Comparison of ENCODE assay signal across 27 cellular contexts in genomic region chr1:6690186-6690585, GRCh38.
"Had no signal": no experiment of that assay in that cellular context is flagged by ENCODE, and none has a peak within 500 bp of the region (broad histone marks: within the 10 kb centered on the region; RNA-seq: fewer than 3 reads in every experiment).

No MANE protein-coding gene starts in this region.

- FAIRE-seq: astrocyte, K562, TTC549 had no signal

- H2AFZ ChIP-seq: PC-9 had no signal

- H3K27ac ChIP-seq: body of pancreas, breast epithelium, PC-9, SJCRH30, SK-N-MC had no signal

- H3K36me3 ChIP-seq: breast epithelium had no signal

- DNase-seq: activated CD4-positive, alpha-beta T cell treated with anti-CD3 and anti-CD28 coated beads, Interleukin-2, amount 10 ng/mL, durations not matched to agents 24 days and 14 days; activated CD4-positive, alpha-beta T cell treated with anti-CD3 and anti-CD28 coated beads, Interleukin-2, amount 50 U/mL, for 4 hours; activated CD8-positive, alpha-beta T cell treated with anti-CD3 and anti-CD28 coated beads for 36 hours; activated gamma-delta T cell; activated naive CD4-positive, alpha-beta T cell treated with Interleukin-2 at 50 U/mL for 16 hours; activated naive CD8-positive, alpha-beta T cell treated with anti-CD3 and anti-CD28 coated beads, Interleukin-2, amount 10 ng/mL, durations not matched to agents 7 days and 5 days; activated T-cell treated with anti-CD3 and anti-CD28 coated beads, Interleukin-2, amount 50 U/mL, for 1 hour; activated T-cell treated with anti-CD3 and anti-CD28 coated beads, Interleukin-2, amount 50 U/mL, for 72 hours; body of pancreas; NCI-H1105; NCI-H1417 treated with DMSO at 0.1 percent for 48 hours; NCI-H187 treated with DMSO at 0.1 percent for 48 hours; NCI-H2081; NCI-H2171 treated with DMSO at 0.1 percent for 48 hours; NCI-H226; NCI-H446 treated with DMSO at 0.1 percent for 48 hours; NCI-H524 treated with DMSO at 0.1 percent for 48 hours; NCI-H748 treated with DMSO at 0.1 percent for 48 hours; PC-9; SHP77; SJCRH30 had no signal

- H3K4me3 ChIP-seq: body of pancreas, breast epithelium, K562, PC-9, SJCRH30, SK-N-MC had no signal

- H3K4me1 ChIP-seq: body of pancreas, breast epithelium, SJCRH30 had no signal

- H3K4me2 ChIP-seq: PC-9 had no signal

- ATAC-seq: activated CD8-positive, alpha-beta T cell treated with anti-CD3 and anti-CD28 coated beads for 36 hours; activated T-cell treated with anti-CD3 and anti-CD28 coated beads, Interleukin-2, amount 50 U/mL, for 72 hours; activated T-helper 17 cell treated with anti-CD3 and anti-CD28 coated beads, Interleukin-2, amount 50 U/mL, for 72 hours; body of pancreas; K562 had no signal

- H3K27me3 ChIP-seq: body of pancreas, breast epithelium, SJCRH30 had no signal

- H3K9me3 ChIP-seq: body of pancreas, breast epithelium, SJCRH30 had no signal
